ENCODE assay signal across 8 cellular contexts in genomic region chr14:90331497-90332270, GRCh38. TPM values are rescaled to one million over a fixed set of nuclear protein-coding genes. Genes with fewer than 3 reads are reported as not detected.
DNase-seq lines count a peak whose midpoint lies in the region; ATAC-seq and TF ChIP-seq lines count a peak whose summit lies in the region.

Gene NRDE2 (minus strand): TSS chr14:90331941. CDS start chr14:90331904, 37 bp downstream.

- DNase-seq in NCI-H524 treated with DMSO at 0.1 percent for 48 hours (lab: John Stamatoyannopoulos, UW) (peak; percentile 97), chondrocyte (ENCODE audit: low spot score) (peak; percentile 99), kidney glomerular epithelial cell (lab: John Stamatoyannopoulos, UW) (peak; percentile 94)
- DNase-seq in activated CD4-positive, alpha-beta T cell treated with anti-CD3 and anti-CD28 coated beads for 36 hours: peak; percentile 99
- DNase-seq in stimulated activated CD4-positive, alpha-beta T cell treated with anti-CD3 and anti-CD28 coated beads, Interleukin-15, amount 100 ng/mL, for 48 hours (ENCODE audit: low read depth in 2 of 2): peak; percentile 97 to 99

- POLR2A ChIA-PET in activated CD4-positive, alpha-beta T cell treated with anti-CD3 and anti-CD28 coated beads for 36 hours (lab: Charles Lee): no interaction called here

- H3K4me1 Mint-ChIP-seq in activated CD4-positive, alpha-beta T cell treated with anti-CD3 and anti-CD28 coated beads for 36 hours: peaks cover 23% of the 10 kb centered on the region
- H3K4me1 Mint-ChIP-seq in chondrocyte (ENCODE audit: low read depth): peaks cover 15% of the 10 kb centered on the region

- 0 out of 2 replicates have a peak, but pooled peaks cover 4% of the 10 kb centered on the region for H3K36me3 ChIP-seq in BLaER1

- peaks cover 1% of the 10 kb centered on the region for H3K27me3 Mint-ChIP-seq in activated CD4-positive, alpha-beta T cell treated with anti-CD3 and anti-CD28 coated beads for 36 hours
- H3K27me3 Mint-ChIP-seq in chondrocyte (ENCODE audit: low read depth): peaks cover 25% of the 10 kb centered on the region

- H3K27me3 ChIP-seq in BLaER1: no peaks in the 10 kb centered on the region

- intact Hi-C loops in activated CD4-positive, alpha-beta T cell treated with anti-CD3 and anti-CD28 coated beads for 36 hours (cut with DNase I, micrococcal nuclease): loop anchor here (1.0 to 5.0 kb wide), 9 partner anchors 52 to 1507 kb away; partner anchors contain the start of genes CALM1 (in 1 of the 2), PSMC1 (in 1 of the 2), RPS6KA5 (in 1 of the 2) and TDP1 (in 1 of the 2)

- no peaks in the 10 kb centered on the region for H3K9me3 Mint-ChIP-seq in activated CD4-positive, alpha-beta T cell treated with anti-CD3 and anti-CD28 coated beads for 36 hours (ENCODE audit: low read depth)
- H3K9me3 Mint-ChIP-seq in chondrocyte (ENCODE audit: low read depth): peaks cover 2% of the 10 kb centered on the region

- H3K4me3 Mint-ChIP-seq in activated CD4-positive, alpha-beta T cell treated with anti-CD3 and anti-CD28 coated beads for 36 hours: peak within 1 kb of the TSS; percentile 89
- H3K4me3 Mint-ChIP-seq in chondrocyte (ENCODE audit: unreplicated experiment): peak within 1 kb of the TSS; percentile 84

- peak within 1 kb of the TSS; percentile 71 for H3K4me3 ChIP-seq in BLaER1

- TF ChIP-seq CTCF in chondrocyte (IDR thresholded peaks at IDR 0.05): peak; percentile 35

- H3K9me3 ChIP-seq in BLaER1: no peaks in the 10 kb centered on the region

- peak within 1 kb of the TSS; percentile 86 for H3K9ac ChIP-seq in BLaER1

- peak within 1 kb of the TSS; percentile 93 for H3K27ac Mint-ChIP-seq in activated CD4-positive, alpha-beta T cell treated with anti-CD3 and anti-CD28 coated beads for 36 hours
- H3K27ac Mint-ChIP-seq in chondrocyte (ENCODE audit: unreplicated experiment): peak within 1 kb of the TSS; percentile 90

- peak within 1 kb of the TSS; percentile 91 for H3K27ac ChIP-seq in BLaER1

- H3K4me1 ChIP-seq in BLaER1: peaks cover 11% of the 10 kb centered on the region

- CTCF ChIA-PET in activated CD4-positive, alpha-beta T cell treated with anti-CD3 and anti-CD28 coated beads for 36 hours (lab: Charles Lee): interaction anchor here (0.8 to 1.2 kb wide), 2 partner anchors 68 to 71 kb away, joined by 3 read pairs; no protein-coding TSS in a partner anchor

- H4K20me1 ChIP-seq in BLaER1: no peaks in the 10 kb centered on the region

- peak within 1 kb of the TSS; percentile 78 for H3K4me2 ChIP-seq in BLaER1

- ATAC-seq in GM19324 (IDR thresholded peaks at IDR 0.05; ENCODE audit: low FRiP score, unreplicated experiment) (peak; percentile 98), HG03460 (IDR thresholded peaks at IDR 0.05; ENCODE audit: unreplicated experiment) (peak; percentile 88)
- peak; percentile 99 for ATAC-seq in activated CD4-positive, alpha-beta T cell treated with anti-CD3 and anti-CD28 coated beads for 36 hours

- H3K36me3 Mint-ChIP-seq in activated CD4-positive, alpha-beta T cell treated with anti-CD3 and anti-CD28 coated beads for 36 hours (ENCODE audit: low read depth): peaks cover 8% of the 10 kb centered on the region
- H3K36me3 Mint-ChIP-seq in chondrocyte (ENCODE audit: low read depth): no peaks in the 10 kb centered on the region

RNA-seq across cellular contexts. Expression of gene NRDE2, which starts in this region (rescaled TPM):
- 10 to 100 TPM; 22.8 to 25.3 TPM for total RNA-seq in activated CD4-positive, alpha-beta T cell treated with anti-CD3 and anti-CD28 coated beads for 36 hours
- total RNA-seq in chondrocyte: 16.1 to 17.8 TPM (median 16.8 TPM) in 3 replicates

Comparison
In these comparisons a context has a peak if more than half of its experiments do, and no peak if none do; other contexts are left out.
1. Peak in every context shown above with its lines: DNase-seq, ATAC-seq, H3K4me3 ChIP-seq and H3K27ac ChIP-seq.